ENCODE assay signal across 20 cellular contexts in the genomic region with DNA sequence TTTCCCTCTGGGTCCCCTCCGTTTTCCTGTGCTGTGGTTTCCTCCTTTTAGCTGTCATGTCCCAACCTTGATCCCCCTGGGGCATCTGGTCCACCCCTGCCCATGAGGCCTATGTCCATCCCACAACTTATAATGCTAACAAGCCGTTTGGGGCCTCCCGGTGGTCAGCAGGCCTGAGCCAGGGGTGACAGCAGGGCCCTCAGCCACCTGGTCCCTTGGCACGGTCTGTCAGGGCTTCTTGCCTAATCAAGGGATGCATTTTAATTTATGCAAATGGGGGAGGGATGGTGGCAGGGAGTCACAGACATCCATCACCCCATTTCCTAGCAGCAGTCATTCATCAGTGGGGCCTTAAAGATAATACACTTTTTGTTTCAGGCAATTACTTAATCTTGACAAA.
DNase-seq lines count a peak whose midpoint lies in the region; ATAC-seq and TF ChIP-seq lines count a peak whose summit lies in the region.
"Had no signal": no experiment of that assay in that cellular context is flagged by ENCODE, and none has a peak within 500 bp of the region (broad histone marks: within the 10 kb centered on the region; RNA-seq: fewer than 3 reads in every experiment).

No MANE protein-coding gene starts in this region.

- no peaks in the 10 kb centered on the region for H3K9me3 Mint-ChIP-seq in nephron
- H3K9me3 Mint-ChIP-seq in H9: no peaks in the 10 kb centered on the region
- H3K9me3 Mint-ChIP-seq: CD4-positive, alpha-beta memory T cell had no signal

- TF ChIP-seq POLR2A in NB4 (IDR thresholded peaks at IDR 0.05; ENCODE audit: extremely low read depth, insufficient read length): no peak

- no peak overlapping the region for H3K4ac ChIP-seq in H9 (ENCODE audit: low read depth, low read length)

- TF ChIP-seq CTCF in NB4 (IDR thresholded peaks at IDR 0.05; ENCODE audit: low read depth, low read length) (no peak), nephron (IDR thresholded peaks at IDR 0.05; ENCODE audit: unreplicated experiment in 3 of 3) (no peak), H9 (conservative IDR thresholded peaks at IDR 0.05) (no peak)

- H4K20me1 ChIP-seq in BLaER1 (no peaks in the 10 kb centered on the region), H9 (ENCODE audit: control insufficient read depth, insufficient read depth, insufficient read length) (peaks cover 2% of the 10 kb centered on the region)

- no peaks in the 10 kb centered on the region for H3K27me3 ChIP-seq in BLaER1
- H3K27me3 ChIP-seq in H9 (ENCODE audit: insufficient read depth, low read length): no peaks in the 10 kb centered on the region
- H3K27me3 ChIP-seq: SJCRH30 had no signal

- no peak overlapping the region for H2AK5ac ChIP-seq in H9 (ENCODE audit: insufficient read length, low read length)

- peaks cover 2% of the 10 kb centered on the region; the same call in 1 of the 2 replicates for H3K79me2 ChIP-seq in H9 (ENCODE audit: insufficient read depth, low read length)

- H3K14ac ChIP-seq in H9 (ENCODE audit: insufficient read depth, low read length): no peak overlapping the region

- no peaks in the 10 kb centered on the region for H3K36me3 Mint-ChIP-seq in nephron (ENCODE audit: low read depth)
- H3K36me3 Mint-ChIP-seq in H9 (ENCODE audit: insufficient read depth in 1 of 3, low read depth in 3 of 3): peaks cover 7 to 13% (median 8%) of the 10 kb centered on the region in 3 experiments; a peak in 5 of 7 replicates
- H3K36me3 Mint-ChIP-seq: CD4-positive, alpha-beta memory T cell had no signal

- no peak overlapping the region for H4K91ac ChIP-seq in H9 (ENCODE audit: insufficient read length, low read depth, low read length)

- H2BK120ac ChIP-seq in H9 (ENCODE audit: low read depth, low read length, poor library complexity, severe bottlenecking): no peak overlapping the region

- WGBS in H9 (ENCODE audit: extremely low coverage, insufficient read length, low lambda C conversion rate): no CpG with 5 or more reads among the region's 4 CpGs

- no peak overlapping the region for H2BK12ac ChIP-seq in H9 (ENCODE audit: insufficient read length, low read depth, low read length)

- H3K36me3 ChIP-seq in BLaER1: no peaks in the 10 kb centered on the region
- H3K36me3 ChIP-seq: SJCRH30 had no signal

- H4K5ac ChIP-seq in H9 (ENCODE audit: insufficient read length, low read depth, low read length): no peak overlapping the region

- no peak overlapping the region for H3K9ac ChIP-seq in BLaER1
- H3K9ac ChIP-seq in H9 (ENCODE audit: extremely low read depth, insufficient read length, low read length): no peak overlapping the region

- H3K9me3 ChIP-seq in BLaER1 (no peaks in the 10 kb centered on the region), H9 (ENCODE audit: control insufficient read depth, low read depth, low read length) (no peaks in the 10 kb centered on the region)
- H3K9me3 ChIP-seq: SJCRH30 had no signal

- H3K4me3 ChIP-seq in BLaER1: no peak overlapping the region
- H3K4me3 ChIP-seq in NB4 (ENCODE audit: low read depth, low read length): no peak overlapping the region
- H3K4me3 ChIP-seq: SJCRH30 had no signal

- peaks cover 15% of the 10 kb centered on the region for H3K27me3 Mint-ChIP-seq in nephron (ENCODE audit: low read depth)
- no peaks in the 10 kb centered on the region; the same call in 1 of the 2 replicates for H3K27me3 Mint-ChIP-seq in H9 (ENCODE audit: low read depth)

- H3K27ac Mint-ChIP-seq in nephron (peak overlapping the region in 2 of 3 experiments; percentile 56 to 62), H9 (peak overlapping the region in 1 of 3 experiments; percentile 79; a peak in 2 of 7 replicates)
- H3K27ac Mint-ChIP-seq: CD4-positive, alpha-beta memory T cell had no signal

- peaks cover 60% of the 10 kb centered on the region for H3K4me1 Mint-ChIP-seq in nephron
- H3K4me1 Mint-ChIP-seq in H9: peaks cover 18 to 30% of the 10 kb centered on the region in 2 experiments
- H3K4me1 Mint-ChIP-seq: CD4-positive, alpha-beta memory T cell had no signal

- H3K4me1 ChIP-seq in BLaER1: peaks cover 44% of the 10 kb centered on the region
- H3K4me1 ChIP-seq in H9 (ENCODE audit: insufficient read depth, low read length): peaks cover 7% of the 10 kb centered on the region

- no peak overlapping the region for H3K56ac ChIP-seq in H9 (ENCODE audit: insufficient read length, low read depth, low read length)

- H2BK20ac ChIP-seq in H9 (ENCODE audit: low read depth, low read length, poor library complexity, severe bottlenecking): no peak overlapping the region

- H3K23me2 ChIP-seq in H9 (ENCODE audit: insufficient read length, low read depth, low read length, poor library complexity, severe bottlenecking): no peaks in the 10 kb centered on the region

- peak; percentile 34 for DNase-seq in NB4 (ENCODE audit: low read depth)
- DNase-seq in cerebellum (ENCODE audit: low spot score): peak; percentile 53
- DNase-seq in activated gamma-delta T cell treated with Interleukin-2 at 50 U/mL for 16 hours: no peak
- no peak for DNase-seq in H9
- DNase-seq: CD4-positive, alpha-beta memory T cell; DMS 273 treated with DMSO at 0.1 percent for 48 hours; DMS79; EL; GF-D8; KBM-7; MV-4-11; NCI-H2029; NCI-H446; NCI-H524 treated with DMSO at 0.1 percent for 48 hours; NCI-H774; SJCRH30 had no signal

- H3K4me3 Mint-ChIP-seq in nephron: no peak overlapping the region
- H3K4me3 Mint-ChIP-seq in H9: no peak overlapping the region
- H3K4me3 Mint-ChIP-seq: CD4-positive, alpha-beta memory T cell had no signal

- H3K18ac ChIP-seq in H9 (ENCODE audit: insufficient read length, low read depth, low read length): no peak overlapping the region

- no peak for ATAC-seq in HG03442 (IDR thresholded peaks at IDR 0.05; ENCODE audit: unreplicated experiment)
- ATAC-seq: SK-N-SH treated with all-trans-retinoic acid at 6 μM for 48 hours had no signal

- H3K27ac ChIP-seq in BLaER1: peak overlapping the region; percentile 13; the same call in 1 of the 2 replicates
- H3K27ac ChIP-seq in H9 (ENCODE audit: insufficient read length, low read depth, low read length): no peak overlapping the region
- H3K27ac ChIP-seq: SJCRH30 had no signal

- H2AFZ ChIP-seq in H9 (ENCODE audit: low read length): no peak overlapping the region

- no peak overlapping the region for H2BK5ac ChIP-seq in H9 (ENCODE audit: insufficient read length, low read length)

- H3T11ph ChIP-seq in H9 (ENCODE audit: low read length): no peak overlapping the region

- peak overlapping the region; percentile 59 for H3K4me2 ChIP-seq in BLaER1
- no peak overlapping the region for H3K4me2 ChIP-seq in H9 (ENCODE audit: insufficient read depth, insufficient read length, low read length)

- H3K23ac ChIP-seq in H9 (ENCODE audit: insufficient read length, low read depth, low read length): no peak overlapping the region

- H3K79me1 ChIP-seq in H9 (ENCODE audit: insufficient read depth, low read depth, low read length, poor library complexity, severe bottlenecking): no peaks in the 10 kb centered on the region

- H2BK15ac ChIP-seq in H9 (ENCODE audit: low read depth, low read length): no peak overlapping the region

- no peak overlapping the region for H4K8ac ChIP-seq in H9 (replicated peaks; ENCODE audit: insufficient read length, low read depth, low read length)

Comparison
In these comparisons a context has a peak if more than half of its experiments do, and no peak if none do; other contexts are left out.
1. DNase-seq: peak in NB4 (single experiment) and cerebellum (single experiment); none in activated gamma-delta T cell treated with Interleukin-2 at 50 U/mL for 16 hours (single experiment) and H9 (single experiment).